Comparison of ENCODE assay signal across 20 cellular contexts in the genomic region with DNA sequence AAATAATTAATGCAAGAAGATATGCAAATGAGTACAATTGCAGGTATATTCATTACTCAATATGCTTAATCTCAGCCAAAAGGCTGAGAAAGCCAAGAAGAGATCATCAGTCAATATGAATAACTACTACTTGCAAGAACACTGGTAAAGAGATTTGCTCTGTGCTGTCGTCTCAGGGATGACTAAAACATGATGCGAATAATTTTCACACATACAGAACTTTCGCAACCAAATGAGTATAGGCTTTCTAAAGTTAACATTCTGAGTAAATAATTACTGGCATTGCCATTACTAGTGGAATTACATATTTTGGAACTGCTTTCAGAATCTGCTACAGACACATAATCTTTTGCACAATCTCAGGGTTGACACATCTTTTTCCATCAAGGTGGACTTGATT. TPM values are rescaled to one million over a fixed set of nuclear protein-coding genes. Genes with fewer than 3 reads are reported as not detected.
A peak's percentile ranks its signal among the peaks of the same experiment; 100 is the strongest.
DNase-seq lines count a peak whose midpoint lies in the region; ATAC-seq and TF ChIP-seq lines count a peak whose summit lies in the region.
"Had no signal": no experiment of that assay in that cellular context is flagged by ENCODE, and none has a peak within 500 bp of the region (broad histone marks: within the 10 kb centered on the region; RNA-seq: fewer than 3 reads in every experiment).

No MANE protein-coding gene starts in this region.

- H3K4me3 ChIP-seq in RWPE2 (ENCODE audit: severe bottlenecking) (no peak overlapping the region), colonic mucosa (no peak overlapping the region)
- H3K4me3 ChIP-seq: gastroesophageal sphincter, GM12878, pancreas, skin epidermis, transverse colon had no signal

- no peak for DNase-seq in natural killer cell treated with Interleukin-12 subunit alpha and Interleukin-12 subunit beta and Interleukin-15 and Interleukin-18, amount 100 ng/mL, for 72 hours (ENCODE audit: low spot score)
- DNase-seq in natural killer cell (no peak), RWPE2 (ENCODE audit: low spot score) (no peak), cerebellar nuclear complex (lab: John Stamatoyannopoulos, UW) (no peak), colonic mucosa (no peak)
- DNase-seq: activated CD8-positive, alpha-beta memory T cell treated with anti-CD3 and anti-CD28 coated beads, Interleukin-2, amount 50 U/mL, for 48 hours; amygdala; left ventricle myocardium superior; NCI-H187 treated with DMSO at 0.1 percent for 48 hours; pancreas; T-cell; transverse colon had no signal

- no peaks in the 10 kb centered on the region for H3K9me3 Mint-ChIP-seq in natural killer cell treated with Interleukin-12 subunit alpha and Interleukin-12 subunit beta and Interleukin-15 and Interleukin-18, amount 100 ng/mL, for 72 hours
- no peaks in the 10 kb centered on the region for H3K9me3 Mint-ChIP-seq in natural killer cell
- no peaks in the 10 kb centered on the region for H3K9me3 Mint-ChIP-seq in stimulated activated naive CD8-positive, alpha-beta T cell treated with anti-CD3 and anti-CD28 coated beads, Interleukin-15, Interleukin-2, amounts not matched to agents 100 ng/mL and 50 ng/mL, for 24 hours
- H3K9me3 Mint-ChIP-seq: T-cell had no signal

- ATAC-seq in natural killer cell treated with Interleukin-12 subunit alpha and Interleukin-12 subunit beta and Interleukin-15 and Interleukin-18, amount 100 ng/mL, for 72 hours: peak; percentile 87 to 92
- ATAC-seq in natural killer cell: no peak
- peak; percentile 52 for ATAC-seq in RWPE2 (ENCODE audit: low read depth)
- peak; percentile 72 for ATAC-seq in esophagus mucosa
- no peak for ATAC-seq in HG03342 (IDR thresholded peaks at IDR 0.05; ENCODE audit: unreplicated experiment)
- ATAC-seq: gastroesophageal sphincter, GM12878, left ventricle myocardium superior, pancreas, Right ventricle myocardium inferior, T-cell had no signal

- H3K4me3 Mint-ChIP-seq in natural killer cell treated with Interleukin-12 subunit alpha and Interleukin-12 subunit beta and Interleukin-15 and Interleukin-18, amount 100 ng/mL, for 72 hours: peak overlapping the region; percentile 65
- no peak overlapping the region for H3K4me3 Mint-ChIP-seq in natural killer cell
- no peak overlapping the region for H3K4me3 Mint-ChIP-seq in stimulated activated naive CD8-positive, alpha-beta T cell treated with anti-CD3 and anti-CD28 coated beads, Interleukin-15, Interleukin-2, amounts not matched to agents 100 ng/mL and 50 ng/mL, for 24 hours
- H3K4me3 Mint-ChIP-seq: T-cell had no signal

- H3K9me3 ChIP-seq in RWPE2 (ENCODE audit: severe bottlenecking) (no peaks in the 10 kb centered on the region), colonic mucosa (no peaks in the 10 kb centered on the region)
- H3K9me3 ChIP-seq: gastroesophageal sphincter, pancreas, transverse colon had no signal

- peaks cover 66% of the 10 kb centered on the region for H3K36me3 Mint-ChIP-seq in natural killer cell treated with Interleukin-12 subunit alpha and Interleukin-12 subunit beta and Interleukin-15 and Interleukin-18, amount 100 ng/mL, for 72 hours
- H3K36me3 Mint-ChIP-seq in natural killer cell: peaks cover 68% of the 10 kb centered on the region
- H3K36me3 Mint-ChIP-seq in stimulated activated naive CD8-positive, alpha-beta T cell treated with anti-CD3 and anti-CD28 coated beads, Interleukin-15, Interleukin-2, amounts not matched to agents 100 ng/mL and 50 ng/mL, for 24 hours (ENCODE audit: low read depth): peaks cover 77% of the 10 kb centered on the region

- H3K36me3 ChIP-seq in RWPE2 (ENCODE audit: low read depth) (no peaks in the 10 kb centered on the region), colonic mucosa (no peaks in the 10 kb centered on the region)
- H3K36me3 ChIP-seq: pancreas, transverse colon had no signal

- intact Hi-C loops in natural killer cell (cut with micrococcal nuclease): no loop called here
- intact Hi-C loops in colonic mucosa (cut with DNase I): no loop called here

- H3K4me1 Mint-ChIP-seq in natural killer cell treated with Interleukin-12 subunit alpha and Interleukin-12 subunit beta and Interleukin-15 and Interleukin-18, amount 100 ng/mL, for 72 hours (ENCODE audit: low read depth in 2 of 2): peaks cover 23 to 34% of the 10 kb centered on the region in 2 donors
- H3K4me1 Mint-ChIP-seq in natural killer cell: peaks cover 0 to 21% of the 10 kb centered on the region in 2 donors
- H3K4me1 Mint-ChIP-seq in stimulated activated naive CD8-positive, alpha-beta T cell treated with anti-CD3 and anti-CD28 coated beads, Interleukin-15, Interleukin-2, amounts not matched to agents 100 ng/mL and 50 ng/mL, for 24 hours (ENCODE audit: low read depth): peaks cover 27% of the 10 kb centered on the region

- peaks cover 4% of the 10 kb centered on the region for H3K27me3 ChIP-seq in RWPE2 (ENCODE audit: insufficient read depth, poor library complexity, severe bottlenecking)
- no peaks in the 10 kb centered on the region for H3K27me3 ChIP-seq in colonic mucosa
- H3K27me3 ChIP-seq: transverse colon had no signal

- TF ChIP-seq CTCF in natural killer cell (IDR thresholded peaks at IDR 0.05): no peak
- no peak for TF ChIP-seq CTCF in RWPE2 (IDR thresholded peaks at IDR 0.05; ENCODE audit: poor library complexity, severe bottlenecking)
- TF ChIP-seq CTCF in colonic mucosa (IDR thresholded peaks at IDR 0.05): no peak

- H3K9ac ChIP-seq in colonic mucosa (ENCODE audit: low read depth in 2 of 2, low read length in 2 of 2): no peak overlapping the region

- H3K27ac Mint-ChIP-seq in natural killer cell treated with Interleukin-12 subunit alpha and Interleukin-12 subunit beta and Interleukin-15 and Interleukin-18, amount 100 ng/mL, for 72 hours: peak overlapping the region; percentile 93 to 94
- no peak overlapping the region for H3K27ac Mint-ChIP-seq in natural killer cell
- peak overlapping the region; percentile 90 for H3K27ac Mint-ChIP-seq in stimulated activated naive CD8-positive, alpha-beta T cell treated with anti-CD3 and anti-CD28 coated beads, Interleukin-15, Interleukin-2, amounts not matched to agents 100 ng/mL and 50 ng/mL, for 24 hours

- H3K27ac ChIP-seq in RWPE2 (ENCODE audit: poor library complexity, severe bottlenecking) (no peak overlapping the region), colonic mucosa (no peak overlapping the region)
- H3K27ac ChIP-seq: gastroesophageal sphincter, pancreas, skin epidermis, transverse colon, VCaP had no signal

- H3K27me3 Mint-ChIP-seq in natural killer cell treated with Interleukin-12 subunit alpha and Interleukin-12 subunit beta and Interleukin-15 and Interleukin-18, amount 100 ng/mL, for 72 hours: no peaks in the 10 kb centered on the region
- no peaks in the 10 kb centered on the region for H3K27me3 Mint-ChIP-seq in natural killer cell (ENCODE audit: low read depth in 2 of 2)
- no peaks in the 10 kb centered on the region for H3K27me3 Mint-ChIP-seq in stimulated activated naive CD8-positive, alpha-beta T cell treated with anti-CD3 and anti-CD28 coated beads, Interleukin-15, Interleukin-2, amounts not matched to agents 100 ng/mL and 50 ng/mL, for 24 hours
- H3K27me3 Mint-ChIP-seq: T-cell had no signal

- no peaks in the 10 kb centered on the region for H3K4me1 ChIP-seq in RWPE2 (ENCODE audit: insufficient read depth, poor library complexity, severe bottlenecking)
- no peaks in the 10 kb centered on the region for H3K4me1 ChIP-seq in colonic mucosa
- H3K4me1 ChIP-seq: pancreas, transverse colon had no signal

RNA-seq across cellular contexts. Expression of a gene that starts 24.7 kb away (rescaled TPM):
- total RNA-seq in natural killer cell treated with Interleukin-12 subunit alpha and Interleukin-12 subunit beta and Interleukin-15 and Interleukin-18, amount 100 ng/mL, for 72 hours: 100 to 1,000 TPM; 143 to 179 TPM
- total RNA-seq in natural killer cell: 100 to 1,000 TPM; 230 to 257 (median 236) TPM
- total RNA-seq in esophagus mucosa: 2.0 TPM
- 10 to 100 TPM in 1 of 2 donors, 1 to 10 TPM in 1; 3.6 to 13.8 TPM for total RNA-seq in colonic mucosa

RNA-seq across cellular contexts. Expression of a gene that starts 27.2 kb away (rescaled TPM):
- total RNA-seq in natural killer cell treated with Interleukin-12 subunit alpha and Interleukin-12 subunit beta and Interleukin-15 and Interleukin-18, amount 100 ng/mL, for 72 hours: 10 to 100 TPM; 28.4 to 34.6 TPM
- 10 to 100 TPM; 11.8 to 15.0 (median 12.4) TPM for total RNA-seq in natural killer cell
- 0.80 TPM for total RNA-seq in esophagus mucosa
- 1 to 10 TPM in 1 of 2 donors, under 1 TPM in 1; 0.40 to 1.0 TPM for total RNA-seq in colonic mucosa

RNA-seq across cellular contexts. Expression of a gene that starts 48.8 kb away (rescaled TPM):
- total RNA-seq in natural killer cell treated with Interleukin-12 subunit alpha and Interleukin-12 subunit beta and Interleukin-15 and Interleukin-18, amount 100 ng/mL, for 72 hours: 10 to 100 TPM in 1 of 2 donors, 1 to 10 TPM in 1; 7.2 to 10.5 TPM
- total RNA-seq in natural killer cell (1 to 10 TPM; 3.2 to 4.2 (median 4.0) TPM), esophagus mucosa (not detected), colonic mucosa (under 1 TPM in 1 of 2 donors, not detected in 1; 0.99 TPM)
- total RNA-seq: left ventricle myocardium superior, transverse colon had no signal

Comparison
In these comparisons a context has a peak if more than half of its experiments do, and no peak if none do; other contexts are left out.
1. ATAC-seq: peak in natural killer cell treated with Interleukin-12 subunit alpha and Interleukin-12 subunit beta and Interleukin-15 and Interleukin-18, amount 100 ng/mL, for 72 hours (2 of 2), RWPE2 (single experiment) and esophagus mucosa (single experiment); none in natural killer cell (0 of 3) and HG03342 (single experiment).
2. H3K27ac Mint-ChIP-seq: peak in natural killer cell treated with Interleukin-12 subunit alpha and Interleukin-12 subunit beta and Interleukin-15 and Interleukin-18, amount 100 ng/mL, for 72 hours (2 of 2) and stimulated activated naive CD8-positive, alpha-beta T cell treated with anti-CD3 and anti-CD28 coated beads, Interleukin-15, Interleukin-2, amounts not matched to agents 100 ng/mL and 50 ng/mL, for 24 hours (single experiment); none in natural killer cell (0 of 2).
3. RNA of a gene that starts 24.7 kb away (total RNA-seq): 230 to 257 TPM in natural killer cell and 143 to 179 TPM in natural killer cell treated with Interleukin-12 subunit alpha and Interleukin-12 subunit beta and Interleukin-15 and Interleukin-18, amount 100 ng/mL, for 72 hours; 3.6 to 13.8 TPM in colonic mucosa and 2.0 TPM in esophagus mucosa (single experiment); every median in the first group is over 4 times any median in the second.